Comparison of ENCODE assay signal across 9 cellular contexts in genomic region chr19:17671906-17672305, GRCh38. TPM values are rescaled to one million over a fixed set of nuclear protein-coding genes. Genes with fewer than 3 reads are reported as not detected.
DNase-seq lines count a peak whose midpoint lies in the region; ATAC-seq and TF ChIP-seq lines count a peak whose summit lies in the region.
"Had no signal": no experiment of that assay in that cellular context is flagged by ENCODE, and none has a peak within 500 bp of the region (broad histone marks: within the 10 kb centered on the region; RNA-seq: fewer than 3 reads in every experiment).

No MANE protein-coding gene starts in this region.

- 66 to 76% methylated on average over 2 of the region's 2 CpGs for WGBS in lower leg skin, 2 donors

- no peak for TF ChIP-seq CTCF in lower leg skin (IDR thresholded peaks at IDR 0.05)

- H3K4me3 ChIP-seq in lower leg skin (ENCODE audit: low read depth, poor library complexity, severe bottlenecking) = no peak overlapping the region

- CTCF ChIA-PET in activated CD4-positive, alpha-beta memory T cell treated with anti-CD3 and anti-CD28 coated beads, Interleukin-2, amount 10 ng/mL, durations not matched to agents 7 days and 5 days (lab: Charles Lee) = no interaction called here

- H3K36me3 Mint-ChIP-seq in activated CD4-positive, alpha-beta memory T cell treated with anti-CD3 and anti-CD28 coated beads, Interleukin-2, amount 10 ng/mL, durations not matched to agents 7 days and 5 days (ENCODE audit: low read depth) = no peaks in the 10 kb centered on the region
- peaks cover 4% of the 10 kb centered on the region for H3K36me3 Mint-ChIP-seq in memory B cell
- H3K36me3 Mint-ChIP-seq: activated naive CD8-positive, alpha-beta T cell treated with anti-CD3 and anti-CD28 coated beads, Interleukin-2, amount 10 ng/mL, durations not matched to agents 7 days and 5 days had no signal

- intact Hi-C loops in lower leg skin (cut with DNase I; ENCODE audit: low total_unique reads) = no loop called here

- peaks cover 9% of the 10 kb centered on the region for H3K27me3 Mint-ChIP-seq in activated CD4-positive, alpha-beta memory T cell treated with anti-CD3 and anti-CD28 coated beads, Interleukin-2, amount 10 ng/mL, durations not matched to agents 7 days and 5 days
- H3K27me3 Mint-ChIP-seq in memory B cell = peaks cover 18% of the 10 kb centered on the region

- POLR2A ChIA-PET in activated CD4-positive, alpha-beta memory T cell treated with anti-CD3 and anti-CD28 coated beads, Interleukin-2, amount 10 ng/mL, durations not matched to agents 7 days and 5 days (lab: Charles Lee) = no interaction called here

- H3K9me3 Mint-ChIP-seq in activated CD4-positive, alpha-beta memory T cell treated with anti-CD3 and anti-CD28 coated beads, Interleukin-2, amount 10 ng/mL, durations not matched to agents 7 days and 5 days = no peaks in the 10 kb centered on the region
- peaks cover 1% of the 10 kb centered on the region for H3K9me3 Mint-ChIP-seq in memory B cell
- H3K9me3 Mint-ChIP-seq: activated naive CD8-positive, alpha-beta T cell treated with anti-CD3 and anti-CD28 coated beads, Interleukin-2, amount 10 ng/mL, durations not matched to agents 7 days and 5 days had no signal

- TF ChIP-seq POLR2A in lower leg skin (IDR thresholded peaks at IDR 0.05) = no peak

- H3K27ac Mint-ChIP-seq in activated CD4-positive, alpha-beta memory T cell treated with anti-CD3 and anti-CD28 coated beads, Interleukin-2, amount 10 ng/mL, durations not matched to agents 7 days and 5 days = no peak overlapping the region
- H3K27ac Mint-ChIP-seq in memory B cell = no peak overlapping the region
- H3K27ac Mint-ChIP-seq: activated naive CD8-positive, alpha-beta T cell treated with anti-CD3 and anti-CD28 coated beads, Interleukin-2, amount 10 ng/mL, durations not matched to agents 7 days and 5 days had no signal

- no peak overlapping the region for H3K4me3 Mint-ChIP-seq in activated CD4-positive, alpha-beta memory T cell treated with anti-CD3 and anti-CD28 coated beads, Interleukin-2, amount 10 ng/mL, durations not matched to agents 7 days and 5 days
- H3K4me3 Mint-ChIP-seq in memory B cell = no peak overlapping the region
- H3K4me3 Mint-ChIP-seq: activated naive CD8-positive, alpha-beta T cell treated with anti-CD3 and anti-CD28 coated beads, Interleukin-2, amount 10 ng/mL, durations not matched to agents 7 days and 5 days had no signal

- ATAC-seq in memory B cell (ENCODE audit: low read depth) = peak; percentile 59

- no peaks in the 10 kb centered on the region for H3K4me1 Mint-ChIP-seq in activated CD4-positive, alpha-beta memory T cell treated with anti-CD3 and anti-CD28 coated beads, Interleukin-2, amount 10 ng/mL, durations not matched to agents 7 days and 5 days
- no peaks in the 10 kb centered on the region for H3K4me1 Mint-ChIP-seq in memory B cell

- DNase-seq in DMS53 (lab: John Stamatoyannopoulos, UW) (peak; percentile 65), DMS53 treated with DMSO at 0.1 percent for 48 hours (lab: John Stamatoyannopoulos, UW; ENCODE audit: unreplicated experiment) (no peak), LHCN-M2 (ENCODE audit: low read depth) (peak; percentile 17), memory B cell (ENCODE audit: low spot score in 2 of 2) (no peak), foreskin melanocyte (no peak), lower leg skin (ENCODE audit: low spot score in 2 of 2) (no peak), NCI-H1436 (lab: John Stamatoyannopoulos, UW) (no peak)
- peak; percentile 24 for DNase-seq in activated CD4-positive, alpha-beta memory T cell treated with anti-CD3 and anti-CD28 coated beads, Interleukin-2, amount 10 ng/mL, durations not matched to agents 7 days and 5 days
- DNase-seq: activated naive CD8-positive, alpha-beta T cell treated with anti-CD3 and anti-CD28 coated beads, Interleukin-2, amount 10 ng/mL, durations not matched to agents 7 days and 5 days had no signal

RNA-seq across cellular contexts. Expression of gene UNC13A, which starts 16.2 kb away (rescaled TPM):
- total RNA-seq in LHCN-M2 (2014; rRNA removed) (not detected in 2 replicates), lower leg skin (not detected)
- 0.04 TPM for polyA plus RNA-seq in LHCN-M2 (2012)
- total RNA-seq in activated CD4-positive, alpha-beta memory T cell treated with anti-CD3 and anti-CD28 coated beads, Interleukin-2, amount 10 ng/mL, durations not matched to agents 7 days and 5 days = under 1 TPM in 1 of 2 experiments, not detected in 1; 0.03 TPM

RNA-seq across cellular contexts. Expression of gene MAP1S, which starts 47.4 kb away (rescaled TPM):
- total RNA-seq in LHCN-M2 (2014; rRNA removed) = 16.6 and 20.5 TPM in 2 replicates
- polyA plus RNA-seq in LHCN-M2 (2012) = 41.2 TPM
- 10 to 100 TPM; 66.2 to 76.2 TPM for total RNA-seq in activated CD4-positive, alpha-beta memory T cell treated with anti-CD3 and anti-CD28 coated beads, Interleukin-2, amount 10 ng/mL, durations not matched to agents 7 days and 5 days
- total RNA-seq in lower leg skin = 10 to 100 TPM; 10.8 to 32.7 (median 24.5) TPM

Comparison
In these comparisons a context has a peak if more than half of its experiments do, and no peak if none do; other contexts are left out.
1. DNase-seq: peak in DMS53 (single experiment), LHCN-M2 (single experiment) and activated CD4-positive, alpha-beta memory T cell treated with anti-CD3 and anti-CD28 coated beads, Interleukin-2, amount 10 ng/mL, durations not matched to agents 7 days and 5 days (single experiment); none in DMS53 treated with DMSO at 0.1 percent for 48 hours (single experiment), memory B cell (0 of 2), foreskin melanocyte (single experiment), lower leg skin (0 of 2) and NCI-H1436 (single experiment).